ENCODE assay signal across 8 cellular contexts in the genomic region with DNA sequence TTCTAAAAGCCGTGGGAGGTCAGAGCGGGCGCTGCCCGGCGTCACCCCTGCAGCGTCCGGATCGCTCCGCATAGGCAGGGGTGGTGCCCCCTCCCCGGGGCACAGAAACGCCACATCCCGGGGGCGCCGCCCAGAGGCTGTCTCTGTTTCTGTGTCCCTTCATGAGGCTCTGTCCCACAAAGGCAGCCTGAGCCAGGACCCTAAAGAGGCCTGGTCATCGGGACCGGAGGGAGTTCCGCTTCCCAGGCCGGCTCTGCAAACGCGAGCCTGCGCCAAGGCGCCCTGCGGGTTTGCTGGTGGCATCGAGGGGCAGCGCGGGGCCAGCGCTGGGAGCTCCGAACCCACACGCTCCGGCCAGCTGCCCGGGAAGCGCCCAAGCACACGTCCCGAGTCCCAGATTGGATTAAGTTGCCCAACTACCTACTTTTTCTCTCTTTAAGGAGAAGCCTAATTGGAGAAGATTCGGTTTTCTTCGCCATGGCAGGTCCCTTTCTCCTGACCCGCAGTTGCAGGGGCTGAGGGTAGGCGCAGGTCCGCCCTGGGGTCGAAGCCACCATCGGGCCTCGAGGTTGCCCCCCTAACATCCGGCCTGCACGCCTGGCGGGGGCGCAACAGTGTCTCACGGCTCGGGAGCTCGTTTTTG.
DNase-seq lines count a peak whose midpoint lies in the region; ATAC-seq and TF ChIP-seq lines count a peak whose summit lies in the region.

No MANE protein-coding gene starts in this region.

- H3K27ac ChIP-seq in thymus (ENCODE audit: low read depth): peak overlapping the region; percentile 61

- peak; percentile 15 for TF ChIP-seq CTCF in astrocyte of the cerebellum (IDR thresholded peaks at IDR 0.05; ENCODE audit: low read depth, low read length, missing control alignments)

- in situ Hi-C loops in astrocyte of the cerebellum (cut with HindIII; ENCODE audit: low sequenced_read_pairs): no loop called here

- H3K36me3 ChIP-seq in thymus (ENCODE audit: control insufficient read depth, insufficient read depth): no peaks in the 10 kb centered on the region

- no peaks in the 10 kb centered on the region for H3K9me3 ChIP-seq in mononuclear cell (ENCODE audit: low read depth, low read length)
- no peaks in the 10 kb centered on the region for H3K9me3 ChIP-seq in thymus (ENCODE audit: control insufficient read depth)

- no peak for ATAC-seq in GM21423 (IDR thresholded peaks at IDR 0.05; ENCODE audit: unreplicated experiment)

- H3K27me3 ChIP-seq in mononuclear cell (ENCODE audit: insufficient read depth, low read length) (peaks cover 33% of the 10 kb centered on the region), thymus (ENCODE audit: control insufficient read depth, insufficient read depth) (peaks cover 2% of the 10 kb centered on the region)

- H3K4me1 ChIP-seq in mononuclear cell (ENCODE audit: insufficient read depth, low read length) (peaks cover 19% of the 10 kb centered on the region), thymus (ENCODE audit: control insufficient read depth, insufficient read depth, low read length) (peaks cover 11% of the 10 kb centered on the region)

- DNase-seq in activated T-cell treated with anti-CD3 and anti-CD28 coated beads for 1 hour (ENCODE audit: low read depth): peak; percentile 7
- no peak for DNase-seq in activated T-cell treated with anti-CD3 and anti-CD28 coated beads for 4 hours
- DNase-seq in astrocyte of the cerebellum (ENCODE audit: low read depth): no peak
- DNase-seq in glomerular visceral epithelial cell (ENCODE audit: extremely low spot score): no peak
- no peak for DNase-seq in HCEC 1CT

- peak overlapping the region; percentile 46 for H3K4me3 ChIP-seq in astrocyte of the cerebellum (ENCODE audit: low read depth, low read length)
- peak overlapping the region; percentile 42 for H3K4me3 ChIP-seq in mononuclear cell (ENCODE audit: low read length)
- H3K4me3 ChIP-seq in thymus (ENCODE audit: low read length): peak overlapping the region; percentile 58

- WGBS in thymus: under 1% methylated on average over 49 of the region's 49 CpGs
